Comparison of ENCODE assay signal across 27 cellular contexts in the genomic region with DNA sequence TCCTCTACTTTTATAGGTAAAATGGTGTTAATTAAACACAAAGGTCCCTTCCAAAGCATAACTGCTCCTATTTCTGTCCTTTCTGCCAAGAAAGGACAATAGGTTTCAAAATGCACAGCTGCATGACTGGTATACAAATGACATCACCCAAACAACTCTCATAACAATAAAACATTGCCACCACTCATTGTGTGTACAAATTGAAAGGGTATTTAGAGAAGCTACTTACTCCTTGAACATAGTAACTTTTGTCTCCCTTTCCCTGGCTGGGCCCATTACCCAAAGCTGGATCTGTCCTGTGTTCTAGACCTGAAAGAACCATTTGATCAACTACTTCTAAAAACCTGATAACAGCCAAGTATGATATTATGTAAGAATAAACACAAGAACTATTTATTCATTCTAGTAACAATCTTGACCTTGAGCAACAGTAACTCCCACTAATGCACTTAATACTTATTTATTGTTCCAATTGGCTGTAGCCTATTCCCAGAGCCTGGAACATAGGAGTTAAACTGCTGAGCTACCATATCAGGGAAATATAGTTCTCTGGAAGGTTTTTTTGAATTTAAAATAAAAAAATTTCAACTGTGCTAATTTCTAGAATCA. TPM values are rescaled to one million over a fixed set of nuclear protein-coding genes. Genes with fewer than 3 reads are reported as not detected.
DNase-seq lines count a peak whose midpoint lies in the region; ATAC-seq and TF ChIP-seq lines count a peak whose summit lies in the region.
"Had no signal": no experiment of that assay in that cellular context is flagged by ENCODE, and none has a peak within 500 bp of the region (broad histone marks: within the 10 kb centered on the region; RNA-seq: fewer than 3 reads in every experiment).

No MANE protein-coding gene starts in this region.

- DNase-seq in Ammon's horn (ENCODE audit: low spot score), result peak; percentile 79
- DNase-seq in LHCN-M2 (ENCODE audit: low read depth), result peak; percentile 22
- peak in 1 of 10 donors; percentile 42 for DNase-seq in dorsolateral prefrontal cortex
- no peak for DNase-seq in mesothelial cell of epicardium (ENCODE audit: low spot score in 2 of 2, unreplicated experiment in 2 of 2)
- no peak for DNase-seq in left ventricle myocardium inferior
- no peak for DNase-seq in AG20443 (ENCODE audit: low spot score)
- no peak for DNase-seq in upper lobe of right lung
- no peak for DNase-seq in stimulated activated effector memory CD8-positive, alpha-beta T cell treated with anti-CD3 and anti-CD28 coated beads, Interleukin-12 subunit alpha, Interleukin-12 subunit beta, amount 100 ng/mL, for 72 hours (ENCODE audit: low spot score in 2 of 2)
- DNase-seq: activated CD4-positive, alpha-beta T cell treated with anti-CD3 and anti-CD28 coated beads, Interleukin-2, amount 50 U/mL, for 4 hours; activated CD4-positive, CD25-positive, alpha-beta regulatory T cell; activated naive CD4-positive, alpha-beta T cell treated with Interleukin-2 at 50 U/mL for 16 hours; adrenal gland; colonic mucosa; COR-L47; effector memory CD8-positive, alpha-beta T cell; lower lobe of right lung; NCI-H1436; NCI-H2171 treated with DMSO at 0.1 percent for 48 hours; NCI-H526; pancreas; right cardiac atrium; SIG-M5; stimulated activated CD4-positive, alpha-beta T cell treated with anti-CD3 and anti-CD28 coated beads, Interleukin-2, amount 100 ng/mL, for 48 hours; T-helper 1 cell; uterus had no signal

- no peaks in the 10 kb centered on the region for H3K27me3 ChIP-seq in dorsolateral prefrontal cortex
- H3K27me3 ChIP-seq in left ventricle myocardium inferior (ENCODE audit: low read depth), result no peaks in the 10 kb centered on the region
- no peaks in the 10 kb centered on the region for H3K27me3 ChIP-seq in upper lobe of right lung
- H3K27me3 ChIP-seq: adrenal gland, breast epithelium, colonic mucosa, pancreas, uterus had no signal

- H3K36me3 ChIP-seq in left ventricle myocardium inferior (no peaks in the 10 kb centered on the region), upper lobe of right lung (no peaks in the 10 kb centered on the region)
- H3K36me3 ChIP-seq: adrenal gland, breast epithelium, colonic mucosa, lower lobe of right lung, pancreas, uterus had no signal

- intact Hi-C loops in dorsolateral prefrontal cortex (cut with DNase I), result loop anchor here (2.0 kb wide), 1 partner anchor 38 kb away; the partner anchor contains the start of gene TTLL7 (in 2 of the 2)
- intact Hi-C loops in left ventricle myocardium inferior (cut with micrococcal nuclease), result no loop called here
- intact Hi-C loops in upper lobe of right lung (cut with DNase I), result no loop called here

- no peak overlapping the region for H3K4me3 Mint-ChIP-seq in mesothelial cell of epicardium
- no peak overlapping the region for H3K4me3 Mint-ChIP-seq in stimulated activated effector memory CD8-positive, alpha-beta T cell treated with anti-CD3 and anti-CD28 coated beads, Interleukin-12 subunit alpha, Interleukin-12 subunit beta, amount 100 ng/mL, for 72 hours
- H3K4me3 Mint-ChIP-seq: effector memory CD8-positive, alpha-beta T cell had no signal

- peak in 1 of 56 donors; percentile 13 for TF ChIP-seq CTCF in dorsolateral prefrontal cortex (IDR thresholded peaks at IDR 0.05 in 54 of 56, conservative IDR thresholded peaks at IDR 0.05 in 2 of 56; ENCODE audit: low read depth in 1 of 56, partially characterized antibody in 56 of 56)
- no peak for TF ChIP-seq CTCF in mesothelial cell of epicardium (IDR thresholded peaks at IDR 0.05; ENCODE audit: unreplicated experiment)
- no peak for TF ChIP-seq CTCF in left ventricle myocardium inferior (IDR thresholded peaks at IDR 0.05; ENCODE audit: borderline replicate concordance)
- TF ChIP-seq CTCF in upper lobe of right lung (IDR thresholded peaks at IDR 0.05), result no peak

- H3K4me1 ChIP-seq in left ventricle myocardium inferior (peaks cover 22% of the 10 kb centered on the region), upper lobe of right lung (no peaks in the 10 kb centered on the region)
- H3K4me1 ChIP-seq: adrenal gland, breast epithelium, colonic mucosa, uterus had no signal

- H3K27ac ChIP-seq in dorsolateral prefrontal cortex (peak overlapping the region; percentile 2 to 97 (median 89)), left ventricle myocardium inferior (replicated peaks) (no peak overlapping the region), upper lobe of right lung (no peak overlapping the region)
- H3K27ac ChIP-seq: adrenal gland, breast epithelium, colonic mucosa, KMS-11, lower lobe of right lung, pancreas, uterus had no signal

- H3K4me1 Mint-ChIP-seq in mesothelial cell of epicardium, result peaks cover 17% of the 10 kb centered on the region
- no peaks in the 10 kb centered on the region for H3K4me1 Mint-ChIP-seq in stimulated activated effector memory CD8-positive, alpha-beta T cell treated with anti-CD3 and anti-CD28 coated beads, Interleukin-12 subunit alpha, Interleukin-12 subunit beta, amount 100 ng/mL, for 72 hours

- no peaks in the 10 kb centered on the region for H3K36me3 Mint-ChIP-seq in mesothelial cell of epicardium
- no peaks in the 10 kb centered on the region for H3K36me3 Mint-ChIP-seq in stimulated activated effector memory CD8-positive, alpha-beta T cell treated with anti-CD3 and anti-CD28 coated beads, Interleukin-12 subunit alpha, Interleukin-12 subunit beta, amount 100 ng/mL, for 72 hours

- H3K4me3 ChIP-seq in dorsolateral prefrontal cortex (peak overlapping the region in 18 of 59 donors; percentile 2 to 44 (median 14)), left ventricle myocardium inferior (no peak overlapping the region), upper lobe of right lung (no peak overlapping the region)
- H3K4me3 ChIP-seq: adrenal gland, breast epithelium, colonic mucosa, lower lobe of right lung, pancreas, uterus had no signal

- no peaks in the 10 kb centered on the region for H3K9me3 ChIP-seq in left ventricle myocardium inferior (replicated peaks)
- no peaks in the 10 kb centered on the region for H3K9me3 ChIP-seq in upper lobe of right lung
- H3K9me3 ChIP-seq: adrenal gland, breast epithelium, colonic mucosa, lower lobe of right lung, pancreas, uterus had no signal

- ATAC-seq in upper lobe of right lung, result no peak
- ATAC-seq in stimulated activated effector memory CD8-positive, alpha-beta T cell treated with anti-CD3 and anti-CD28 coated beads, Interleukin-12 subunit alpha, Interleukin-12 subunit beta, amount 100 ng/mL, for 72 hours, result no peak
- ATAC-seq: effector memory CD8-positive, alpha-beta T cell; right cardiac atrium had no signal

- peak overlapping the region; percentile 45 for H3K27ac Mint-ChIP-seq in mesothelial cell of epicardium
- H3K27ac Mint-ChIP-seq in stimulated activated effector memory CD8-positive, alpha-beta T cell treated with anti-CD3 and anti-CD28 coated beads, Interleukin-12 subunit alpha, Interleukin-12 subunit beta, amount 100 ng/mL, for 72 hours, result no peak overlapping the region
- H3K27ac Mint-ChIP-seq: effector memory CD8-positive, alpha-beta T cell had no signal

- H3K27me3 Mint-ChIP-seq in mesothelial cell of epicardium (ENCODE audit: low read depth), result no peaks in the 10 kb centered on the region

- no peaks in the 10 kb centered on the region for H3K9me3 Mint-ChIP-seq in mesothelial cell of epicardium
- H3K9me3 Mint-ChIP-seq in stimulated activated effector memory CD8-positive, alpha-beta T cell treated with anti-CD3 and anti-CD28 coated beads, Interleukin-12 subunit alpha, Interleukin-12 subunit beta, amount 100 ng/mL, for 72 hours, result no peaks in the 10 kb centered on the region
- H3K9me3 Mint-ChIP-seq: effector memory CD8-positive, alpha-beta T cell had no signal

RNA-seq across cellular contexts. Expression of gene TTLL7, which starts 38.2 kb away (rescaled TPM):
- 21.3 and 28.2 TPM in 2 replicates for total RNA-seq in LHCN-M2 (2014; rRNA removed)
- 7.0 TPM for polyA plus RNA-seq in LHCN-M2 (2012)
- 100 to 1,000 TPM; 130 to 401 (median 226) TPM for total RNA-seq in dorsolateral prefrontal cortex
- total RNA-seq in mesothelial cell of epicardium, result 12.7 to 13.3 TPM (median 12.7 TPM) in 3 replicates
- 7.8 TPM for total RNA-seq in left ventricle myocardium inferior
- total RNA-seq in upper lobe of right lung, result 16.2 TPM

Comparison
In these comparisons a context has a peak if more than half of its experiments do, and no peak if none do; other contexts are left out.
1. DNase-seq: peak in Ammon's horn (single experiment) and LHCN-M2 (single experiment); none in mesothelial cell of epicardium (0 of 2), left ventricle myocardium inferior (single experiment), AG20443 (single experiment), upper lobe of right lung (single experiment) and stimulated activated effector memory CD8-positive, alpha-beta T cell treated with anti-CD3 and anti-CD28 coated beads, Interleukin-12 subunit alpha, Interleukin-12 subunit beta, amount 100 ng/mL, for 72 hours (0 of 2).
2. H3K27ac ChIP-seq: peak in dorsolateral prefrontal cortex (59 of 59); none in left ventricle myocardium inferior (single experiment) and upper lobe of right lung (single experiment).
3. intact Hi-C loops: an anchor here in dorsolateral prefrontal cortex (2.0 kb wide); none called in left ventricle myocardium inferior and upper lobe of right lung.